ENCODE assay signal across 9 cellular contexts in the genomic region with DNA sequence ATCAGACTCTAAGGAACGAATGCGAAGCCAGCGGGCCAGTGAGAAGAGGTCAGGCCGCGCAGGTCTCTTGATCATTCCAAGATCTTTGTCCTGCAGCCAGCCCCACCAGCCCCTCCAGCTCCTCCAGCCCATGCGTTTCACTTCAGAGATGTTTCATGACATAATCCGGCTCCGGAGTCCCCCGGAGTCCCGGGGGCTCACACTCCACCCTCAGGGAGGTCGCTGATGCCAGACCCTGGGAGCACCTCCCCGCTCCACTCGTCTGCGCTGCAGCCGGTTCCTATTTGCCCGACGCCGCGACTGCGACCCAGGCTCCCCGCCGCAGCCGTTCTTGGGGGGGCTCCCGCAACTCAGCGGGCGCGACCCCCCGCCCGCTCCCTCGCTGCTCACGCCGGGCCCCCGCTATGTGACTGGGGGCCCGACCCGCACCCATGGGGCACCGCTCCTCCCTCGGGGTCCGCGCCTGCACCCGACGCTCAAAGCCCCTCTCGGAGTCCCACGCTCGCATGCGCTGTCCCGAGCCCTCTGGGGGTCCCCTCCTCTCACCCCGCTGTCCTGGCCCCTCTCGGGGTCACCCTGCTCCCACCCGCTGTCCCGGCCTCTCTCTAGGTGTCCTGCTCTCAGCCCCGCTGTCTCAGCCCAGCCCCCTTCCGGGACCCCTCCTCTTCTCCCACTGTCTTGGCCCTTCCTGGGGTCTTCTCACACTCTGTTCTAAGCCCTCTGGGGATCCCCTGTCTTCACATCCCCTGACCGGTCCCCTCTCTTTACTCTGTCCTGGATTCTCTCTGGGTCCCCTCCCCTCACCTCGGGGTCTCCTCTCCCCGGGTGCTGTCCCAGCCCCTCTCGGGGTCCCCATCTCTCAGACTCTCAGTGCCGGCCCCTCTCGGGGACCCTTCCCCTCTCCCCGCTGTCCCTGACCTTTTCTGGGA. TPM values are rescaled to one million over a fixed set of nuclear protein-coding genes. Genes with fewer than 3 reads are reported as not detected.
DNase-seq lines count a peak whose midpoint lies in the region; ATAC-seq, FAIRE-seq and TF ChIP-seq lines count a peak whose summit lies in the region.
"Had no signal": no experiment of that assay in that cellular context is flagged by ENCODE, and none has a peak within 500 bp of the region (broad histone marks: within the 10 kb centered on the region; RNA-seq: fewer than 3 reads in every experiment).

No MANE protein-coding gene starts in this region.

- WGBS in liver: under 1% methylated on average over 59 of the region's 59 CpGs

- in situ Hi-C loops in Panc1 (cut with HindIII; ENCODE audit: low pct_unique_long_range_greater_than_20kb, low sequenced_read_pairs): no loop called here

- TF ChIP-seq CTCF in GM12864 (IDR thresholded peaks at IDR 0.05; ENCODE audit: low read depth, low read length, missing control alignments) (no peak), Panc1 (IDR thresholded peaks at IDR 0.05) (no peak), bronchial epithelial cell (IDR thresholded peaks at IDR 0.05; ENCODE audit: insufficient read depth, low read length, severe bottlenecking) (no peak), liver (IDR thresholded peaks at IDR 0.05; ENCODE audit: low read depth, low read length, missing input control) (no peak)

- CTCF ChIA-PET in Panc1 (lab: Charles Lee): no interaction called here

- 0 out of 2 replicates have a peak, but pooled peaks have one; percentile 16 for ATAC-seq in Panc1
- no peak for ATAC-seq in GM21423 (IDR thresholded peaks at IDR 0.05; ENCODE audit: unreplicated experiment)
- no peak for ATAC-seq in HG03280 (IDR thresholded peaks at IDR 0.05; ENCODE audit: unreplicated experiment)

- H3K4me3 ChIP-seq in GM12864 (ENCODE audit: low read depth, low read length) (peak overlapping the region; percentile 97), Panc1 (ENCODE audit: low read depth in 2 of 2, low read length in 2 of 2) (peak overlapping the region; percentile 76 to 89), bronchial epithelial cell (ENCODE audit: low read depth, low read length) (peak overlapping the region; percentile 92), liver (ENCODE audit: low read depth in 1 of 3, low read length in 3 of 3) (peak overlapping the region; percentile 57 to 99 (median 61))

- TF ChIP-seq RAD21 in liver (IDR thresholded peaks at IDR 0.05): no peak

- H3K9me3 ChIP-seq in Panc1 (ENCODE audit: control insufficient read depth, insufficient read depth, low read depth, low read length) (no peaks in the 10 kb centered on the region), liver (ENCODE audit: control insufficient read depth in 4 of 4, low read length in 3 of 4) (no peaks in the 10 kb centered on the region)

- no peak for FAIRE-seq in bronchial epithelial cell (lab: Jason Lieb, UNC)
- FAIRE-seq: TTC549 had no signal

- POLR2A ChIA-PET in Panc1 (lab: Charles Lee): no interaction called here

- DNase-seq in GM12864 (ENCODE audit: low read depth): no peak
- no peak for DNase-seq in Panc1 (ENCODE audit: low read depth, low spot score)
- DNase-seq in bronchial epithelial cell (ENCODE audit: low read depth): no peak
- DNase-seq in substantia nigra (lab: John Stamatoyannopoulos, UW): peak in 19 of 49 donors; percentile 5 to 48 (median 16)
- DNase-seq in NCI-H2107 treated with DMSO at 0.1 percent for 48 hours (lab: John Stamatoyannopoulos, UW; ENCODE audit: unreplicated experiment): no peak

- H3K36me3 ChIP-seq in Panc1 (ENCODE audit: control insufficient read depth, insufficient read depth, low read length): peaks cover 3% of the 10 kb centered on the region; the same call in 1 of the 2 replicates
- no peaks in the 10 kb centered on the region for H3K36me3 ChIP-seq in bronchial epithelial cell (ENCODE audit: control insufficient read depth, insufficient read depth, low read length)
- no peaks in the 10 kb centered on the region for H3K36me3 ChIP-seq in liver (ENCODE audit: control insufficient read depth in 4 of 4, insufficient read depth in 3 of 4, low read depth in 1 of 4, low read length in 3 of 4)

- no peaks in the 10 kb centered on the region for H3K27me3 ChIP-seq in Panc1 (ENCODE audit: control insufficient read depth, insufficient read depth, low read length)
- no peaks in the 10 kb centered on the region for H3K27me3 ChIP-seq in bronchial epithelial cell (ENCODE audit: control insufficient read depth, insufficient read depth, low read length)
- no peaks in the 10 kb centered on the region for H3K27me3 ChIP-seq in liver (ENCODE audit: control insufficient read depth in 4 of 4, insufficient read depth in 4 of 4, low read length in 3 of 4)

- H3K27ac ChIP-seq in Panc1 (ENCODE audit: low read length) (peak overlapping the region; percentile 83), liver (ENCODE audit: low read depth in 1 of 2, low read length in 2 of 2) (peak overlapping the region; percentile 47 to 83), substantia nigra (ENCODE audit: low read depth, low read length, poor library complexity, severe bottlenecking) (peak overlapping the region; percentile 77)

- peak overlapping the region; percentile 81 to 84 for H3K9ac ChIP-seq in liver (ENCODE audit: low read depth in 1 of 2, low read length in 2 of 2)

- peaks cover 5% of the 10 kb centered on the region; the same call in 1 of the 2 replicates for H3K4me1 ChIP-seq in Panc1 (ENCODE audit: control insufficient read depth, insufficient read depth, low read length)
- H3K4me1 ChIP-seq in liver (ENCODE audit: control insufficient read depth in 4 of 4, insufficient read depth in 4 of 4, low read length in 3 of 4): peaks cover 2 to 35% (median 18%) of the 10 kb centered on the region in 4 donors

- BruUV-seq in Panc1 (replicated peaks; lab: Mats Ljungman, UMichigan): no TSS peak

- intact Hi-C loops in Panc1 (cut with micrococcal nuclease; ENCODE audit: unreplicated experiment): no loop called here

TF ChIP-seq in liver, 16 proteins besides CTCF, POLR2A, EP300 and RAD21:
- TF ChIP-seq HNF4A (conservative IDR thresholded peaks at IDR 0.05) (no peak), YY1 (IDR thresholded peaks at IDR 0.05) (no peak), FOXA2 (IDR thresholded peaks at IDR 0.05) (no peak), EGR1 (IDR thresholded peaks at IDR 0.05; ENCODE audit: low read depth in 2 of 2) (no peak), FOXA1 (IDR thresholded peaks at IDR 0.05) (no peak), NR2F2 (IDR thresholded peaks at IDR 0.05) (no peak)
- TF ChIP-seq, protein P1, sequence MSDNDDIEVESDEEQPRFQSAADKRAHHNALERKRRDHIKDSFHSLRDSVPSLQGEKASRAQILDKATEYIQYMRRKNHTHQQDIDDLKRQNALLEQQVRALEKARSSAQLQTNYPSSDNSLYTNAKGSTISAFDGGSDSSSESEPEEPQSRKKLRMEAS (IDR thresholded peaks at IDR 0.05): no peak
- TF ChIP-seq, protein P2, sequence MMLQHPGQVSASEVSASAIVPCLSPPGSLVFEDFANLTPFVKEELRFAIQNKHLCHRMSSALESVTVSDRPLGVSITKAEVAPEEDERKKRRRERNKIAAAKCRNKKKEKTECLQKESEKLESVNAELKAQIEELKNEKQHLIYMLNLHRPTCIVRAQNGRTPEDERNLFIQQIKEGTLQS (IDR thresholded peaks at IDR 0.05): no peak
TF ChIP-seq in liver: peak in this region for 0.

RNA-seq across cellular contexts. Expression of gene TAOK3, which starts 1.1 kb away (rescaled TPM):
- total RNA-seq in Panc1 (2021; ENCODE audit: unreplicated experiment) (30.5 TPM), bronchial epithelial cell (25.3 and 34.3 TPM in 2 replicates), liver (10 to 100 TPM; 13.6 to 28.6 TPM)
- 21.2 TPM for polyA plus RNA-seq in Panc1 (2012; ENCODE audit: insufficient read length)
- 10 to 100 TPM in 1 of 2 donors, 1 to 10 TPM in 1; 6.7 to 25.3 TPM for polyA plus RNA-seq in liver

RNA-seq across cellular contexts. Expression of gene SUDS3, which starts 4.7 kb away (rescaled TPM):
- total RNA-seq in Panc1 (2021; ENCODE audit: unreplicated experiment): 37.4 TPM
- 17.8 TPM for polyA plus RNA-seq in Panc1 (2012; ENCODE audit: insufficient read length)
- total RNA-seq in bronchial epithelial cell: 32.9 and 44.0 TPM in 2 replicates
- 10 to 100 TPM; 17.4 to 22.8 TPM for total RNA-seq in liver
- polyA plus RNA-seq in liver: 1 to 10 TPM; 6.7 to 7.2 TPM
